In the genomic region with DNA sequence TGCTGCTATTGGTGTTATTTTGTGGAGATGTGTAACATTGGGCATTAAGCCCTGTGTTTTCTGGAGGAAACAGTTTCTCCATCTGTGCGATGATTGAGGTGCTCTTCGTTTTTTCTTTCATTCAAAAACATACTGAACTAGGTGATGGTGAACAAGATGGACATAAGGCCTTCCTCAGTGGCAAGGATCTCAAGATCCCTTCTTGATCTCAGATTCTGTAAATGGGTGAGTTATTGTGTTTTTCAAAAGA, we compare ENCODE assay signal across 1 cellular context.
A peak's percentile ranks its signal among the peaks of the same experiment; 100 is the strongest.
TF ChIP-seq lines count a peak whose summit lies in the region.

No MANE protein-coding gene starts in this region.

TF ChIP-seq in K562, 482 proteins besides CTCF, POLR2A, EP300 and RAD21 (continued from another document):
- TF ChIP-seq MGA (IDR thresholded peaks at IDR 0.05) (0 out of 2 replicates have a peak, but pooled peaks have one; percentile 46), ZSCAN29 (IDR thresholded peaks at IDR 0.05) (no peak), ILK (tag; IDR thresholded peaks at IDR 0.05; ENCODE audit: borderline replicate concordance, low read depth) (no peak)
TF ChIP-seq in K562: peak in this region for 12.
